Comparison of ENCODE assay signal across 9 cellular contexts in genomic region chr15:90086868-90087268, GRCh38. TPM values are rescaled to one million over a fixed set of nuclear protein-coding genes. Genes with fewer than 3 reads are reported as not detected.
A peak's percentile ranks its signal among the peaks of the same experiment; 100 is the strongest.
DNase-seq lines count a peak whose midpoint lies in the region; ATAC-seq, FAIRE-seq and TF ChIP-seq lines count a peak whose summit lies in the region.
"Had no signal": no experiment of that assay in that cellular context is flagged by ENCODE, and none has a peak within 500 bp of the region (broad histone marks: within the 10 kb centered on the region; RNA-seq: fewer than 3 reads in every experiment).

No MANE protein-coding gene starts in this region.

- H3K79me1 ChIP-seq in neuronal stem cell (ENCODE audit: low read depth, low read length) = peaks cover 11% of the 10 kb centered on the region

- no peak overlapping the region for H2AFZ ChIP-seq in endothelial cell of umbilical vein (ENCODE audit: low read depth, low read length)
- no peak overlapping the region for H2AFZ ChIP-seq in neuronal stem cell (ENCODE audit: low read length)

- no peak overlapping the region for H3K18ac ChIP-seq in neuronal stem cell (ENCODE audit: low read length)

- no peak for TF ChIP-seq POLR2A in endothelial cell of umbilical vein (IDR thresholded peaks at IDR 0.05; ENCODE audit: low read depth, low read length)

- no peaks in the 10 kb centered on the region for H3K9me1 ChIP-seq in endothelial cell of umbilical vein (replicated peaks; ENCODE audit: control insufficient read depth, extremely low read depth, insufficient read depth, low read length)

- WGBS in neuronal stem cell (ENCODE audit: extremely low coverage in 2 of 2, insufficient read length in 2 of 2, insufficient replicate concordance in 1 of 2), 2 donors = no CpG with 5 or more reads among the region's 7 CpGs

- CTCF ChIA-PET in endothelial cell of umbilical vein (lab: Charles Lee) = interaction anchor here (0.5 to 5.0 kb wide), 24 partner anchors 9 to 549 kb away, joined by 3 to 38 read pairs (median 6); partner anchors contain the start of genes AP3S2, ARPIN and IDH2

- H3K36me3 ChIP-seq in endothelial cell of umbilical vein (ENCODE audit: control insufficient read depth in 2 of 2, extremely low read depth in 1 of 2, insufficient read depth in 2 of 2, low read length in 2 of 2) (peaks cover 2 to 32% of the 10 kb centered on the region in 2 experiments), neuronal stem cell (replicated peaks in 1 of 2; ENCODE audit: control insufficient read depth in 2 of 2, insufficient read depth in 2 of 2, low read length in 2 of 2) (peaks cover 55 to 92% of the 10 kb centered on the region in 2 donors)

- H3K14ac ChIP-seq in neuronal stem cell (ENCODE audit: low read length) = no peak overlapping the region

- DNase-seq in NCI-H510A treated with DMSO at 0.1 percent for 48 hours (lab: John Stamatoyannopoulos, UW) (peak; percentile 40), NCI-H510A (lab: John Stamatoyannopoulos, UW) (no peak), endothelial cell of umbilical vein (ENCODE audit: low read depth, low spot score) (peak; percentile 50), neuronal stem cell (ENCODE audit: low spot score) (no peak), NCI-H526 treated with DMSO at 0.1 percent for 48 hours (lab: John Stamatoyannopoulos, UW) (no peak)

- H2BK12ac ChIP-seq in neuronal stem cell (ENCODE audit: low read length) = no peak overlapping the region

- no peak overlapping the region for H3K4me3 ChIP-seq in endothelial cell of umbilical vein (replicated peaks in 1 of 3; ENCODE audit: insufficient read depth in 1 of 3, low read depth in 1 of 3, low read length in 3 of 3)
- no peak overlapping the region for H3K4me3 ChIP-seq in neuronal stem cell (ENCODE audit: low read length in 2 of 2)

- TF ChIP-seq CTCF in LNCAP (IDR thresholded peaks at IDR 0.05) (peak; percentile 69), endothelial cell of umbilical vein (IDR thresholded peaks at IDR 0.05; ENCODE audit: extremely low read depth in 1 of 2, insufficient read depth in 1 of 2, low read depth in 1 of 2, low read length in 2 of 2) (peak; percentile 83 to 91)

- FAIRE-seq in endothelial cell of umbilical vein (lab: Jason Lieb, UNC) = peak; percentile 78
- FAIRE-seq: G401.6 had no signal

- H3K27ac ChIP-seq in endothelial cell of umbilical vein (ENCODE audit: insufficient read depth, low read depth, low read length) (no peak overlapping the region), neuronal stem cell (replicated peaks; ENCODE audit: low read length) (no peak overlapping the region)

- intact Hi-C loops in endothelial cell of umbilical vein (cut with micrococcal nuclease) = loop anchor here (1.0 kb wide), 4 partner anchors 189 to 347 kb away; no protein-coding TSS in a partner anchor

- H3K4ac ChIP-seq in neuronal stem cell (ENCODE audit: low read length) = no peak overlapping the region

- H2BK5ac ChIP-seq in neuronal stem cell (ENCODE audit: low read length) = no peak overlapping the region

- no peaks in the 10 kb centered on the region for H3K79me2 ChIP-seq in endothelial cell of umbilical vein (ENCODE audit: control insufficient read depth, insufficient read depth, low read length)

- H3K4me1 ChIP-seq in endothelial cell of umbilical vein (ENCODE audit: control insufficient read depth, extremely low read depth, insufficient read depth, low read length) = no peaks in the 10 kb centered on the region
- peaks cover 0 to 2% of the 10 kb centered on the region in 2 donors for H3K4me1 ChIP-seq in neuronal stem cell (ENCODE audit: control insufficient read depth in 2 of 2, insufficient read depth in 1 of 2, low read depth in 1 of 2, low read length in 2 of 2)

- no peak overlapping the region for H4K91ac ChIP-seq in neuronal stem cell (ENCODE audit: low read depth, low read length, poor library complexity)

- no peak overlapping the region for H2BK120ac ChIP-seq in neuronal stem cell (ENCODE audit: low read depth, low read length)

- POLR2A ChIA-PET in endothelial cell of umbilical vein (lab: Charles Lee) = interaction anchor here (0.6 kb wide), 1 partner anchor 162 kb away, joined by 5 read pairs; the partner anchor contains the start of gene TTLL13

- dilution Hi-C loops in endothelial cell of umbilical vein (cut with MboI; ENCODE audit: extremely low pct_ligation_motif_present, low sequenced_read_pairs) = no loop called here

- BruUV-seq in endothelial cell of umbilical vein (replicated peaks; lab: Mats Ljungman, UMichigan) = no TSS peak

- H4K20me1 ChIP-seq in endothelial cell of umbilical vein (replicated peaks; ENCODE audit: control insufficient read depth, extremely low read depth, insufficient read depth, low read length) = no peaks in the 10 kb centered on the region

- no peak overlapping the region for H2BK15ac ChIP-seq in neuronal stem cell (ENCODE audit: low read length)

- no peak overlapping the region for H4K8ac ChIP-seq in neuronal stem cell (ENCODE audit: low read depth, low read length)

- H3K27me3 ChIP-seq in endothelial cell of umbilical vein (ENCODE audit: control insufficient read depth in 2 of 2, insufficient read depth in 2 of 2, low read length in 2 of 2) (no peaks in the 10 kb centered on the region), neuronal stem cell (ENCODE audit: control insufficient read depth in 3 of 3, insufficient read depth in 3 of 3, low read depth in 1 of 3, low read length in 3 of 3) (no peaks in the 10 kb centered on the region)

- H3K4me2 ChIP-seq in endothelial cell of umbilical vein (ENCODE audit: insufficient read depth, low read length) = no peak overlapping the region
- no peak overlapping the region for H3K4me2 ChIP-seq in neuronal stem cell (ENCODE audit: insufficient read depth, low read length, poor library complexity, severe bottlenecking)

- peak overlapping the region; percentile 19 for H3K23ac ChIP-seq in neuronal stem cell (ENCODE audit: low read depth, low read length, poor library complexity)

- H3K9ac ChIP-seq in endothelial cell of umbilical vein (replicated peaks; ENCODE audit: extremely low read depth, insufficient read depth, low read length) = no peak overlapping the region
- H3K9ac ChIP-seq in neuronal stem cell (ENCODE audit: low read depth, low read length, poor library complexity) = no peak overlapping the region

- H2AK5ac ChIP-seq in neuronal stem cell (ENCODE audit: low read depth, low read length) = no peak overlapping the region

- H3K9me3 ChIP-seq in endothelial cell of umbilical vein (replicated peaks; ENCODE audit: control insufficient read depth, insufficient read depth, low read length) (no peaks in the 10 kb centered on the region), neuronal stem cell (replicated peaks in 1 of 2; ENCODE audit: control insufficient read depth in 2 of 2, insufficient read depth in 1 of 2, low read depth in 1 of 2, low read length in 2 of 2) (no peaks in the 10 kb centered on the region)

- peak; percentile 72 to 74 for ATAC-seq in activated CD4-positive, CD25-positive, alpha-beta regulatory T cell treated with anti-CD3 and anti-CD28 coated beads, Interleukin-2, amount 50 U/mL, for 24 hours
- ATAC-seq in GM18858 (IDR thresholded peaks at IDR 0.05; ENCODE audit: unreplicated experiment) = no peak

TF ChIP-seq in endothelial cell of umbilical vein, 7 proteins besides CTCF, POLR2A, EP300 and RAD21:
- TF ChIP-seq EZH2 (IDR thresholded peaks at IDR 0.05; ENCODE audit: borderline replicate concordance, low read depth, low read length, severe bottlenecking) = no peak
- TF ChIP-seq MAX (IDR thresholded peaks at IDR 0.05; ENCODE audit: insufficient read depth, insufficient read length) = no peak
- TF ChIP-seq MYC (IDR thresholded peaks at IDR 0.05; ENCODE audit: low read depth, low read length) = no peak
- TF ChIP-seq POLR2AphosphoS5 (IDR thresholded peaks at IDR 0.05; ENCODE audit: insufficient read depth, low read depth, low read length) = no peak
- no peak for TF ChIP-seq GATA2 (IDR thresholded peaks at IDR 0.05; ENCODE audit: insufficient read depth, insufficient read length, low read depth, low read length)
- no peak for TF ChIP-seq JUN (IDR thresholded peaks at IDR 0.05; ENCODE audit: borderline replicate concordance, insufficient read depth, insufficient read length, low read depth)
- no peak for TF ChIP-seq FOS (IDR thresholded peaks at IDR 0.05; ENCODE audit: borderline replicate concordance, insufficient read depth, low read length)

RNA-seq across cellular contexts. Expression of gene IDH2, which starts 15.4 kb away (rescaled TPM):
- total RNA-seq in endothelial cell of umbilical vein = 127 and 133 TPM in 2 replicates
- 123 and 137 TPM in 2 replicates for polyA plus RNA-seq in endothelial cell of umbilical vein
- 123 and 138 TPM in 2 replicates for polyA plus RNA-seq in endothelial cell of umbilical vein (2011; cell fraction: cytosol; rRNA removed)
- polyA plus RNA-seq in endothelial cell of umbilical vein (2011; cell fraction: nucleus; rRNA removed) = 64.9 and 74.7 TPM in 2 replicates
- 89.9 and 111 TPM in 2 replicates for polyA plus RNA-seq in endothelial cell of umbilical vein (2012)
- 127 and 130 TPM in 2 replicates for polyA minus RNA-seq in endothelial cell of umbilical vein
- polyA minus RNA-seq in endothelial cell of umbilical vein (2011; cell fraction: cytosol; rRNA and poly(A)+ RNA removed) = 16.5 TPM
- 19.8 and 20.1 TPM in 2 replicates for polyA minus RNA-seq in endothelial cell of umbilical vein (2011; cell fraction: nucleus; rRNA and poly(A)+ RNA removed)
- polyA plus RNA-seq in neuronal stem cell (2013, experiment 1 of 2) = 111 TPM
- polyA plus RNA-seq in neuronal stem cell (2013, experiment 2 of 2) = 110 TPM

Comparison
In these comparisons a context has a peak if more than half of its experiments do, and no peak if none do; other contexts are left out.
1. DNase-seq: peak in NCI-H510A treated with DMSO at 0.1 percent for 48 hours (single experiment) and endothelial cell of umbilical vein (single experiment); none in NCI-H510A (single experiment), neuronal stem cell (single experiment) and NCI-H526 treated with DMSO at 0.1 percent for 48 hours (single experiment).